8 cellular contexts compared by ENCODE assay signal in genomic region chr5:60945760-60946253, GRCh38. TPM values are rescaled to one million over a fixed set of nuclear protein-coding genes. Genes with fewer than 3 reads are reported as not detected.
DNase-seq lines count a peak whose midpoint lies in the region; ATAC-seq and TF ChIP-seq lines count a peak whose summit lies in the region.

No MANE protein-coding gene starts in this region.

- H3K27me3 Mint-ChIP-seq in CD4-positive, alpha-beta T cell, result no peaks in the 10 kb centered on the region

- H3K4me3 ChIP-seq in PC-9 (peak overlapping the region; percentile 98), dorsolateral prefrontal cortex (peak overlapping the region; percentile 66 to 96 (median 84)), lower lobe of right lung (peak overlapping the region; percentile 69), thyroid gland (replicated peaks in 1 of 3) (peak overlapping the region; percentile 1 to 54 (median 43))

- no peaks in the 10 kb centered on the region for H3K36me3 ChIP-seq in PC-9 (ENCODE audit: low read depth)
- H3K36me3 ChIP-seq in lower lobe of right lung, result no peaks in the 10 kb centered on the region
- no peaks in the 10 kb centered on the region for H3K36me3 ChIP-seq in thyroid gland

- no peaks in the 10 kb centered on the region for H3K9me3 ChIP-seq in CD4-positive, alpha-beta T cell (ENCODE audit: control insufficient read depth, low read length)
- H3K9me3 ChIP-seq in PC-9 (ENCODE audit: insufficient read depth, low read depth) (no peaks in the 10 kb centered on the region), lower lobe of right lung (no peaks in the 10 kb centered on the region), thyroid gland (no peaks in the 10 kb centered on the region)

- CTCF ChIA-PET in CD4-positive, alpha-beta T cell (lab: Charles Lee), result interaction anchor here (1.0 to 1.5 kb wide), 2 partner anchors 13 to 462 kb away, joined by 3 to 6 read pairs; no protein-coding TSS in a partner anchor
- CTCF ChIA-PET in PC-9 (lab: Charles Lee), result interaction anchor here (0.8 kb wide), 1 partner anchor 734 kb away, joined by 3 read pairs; no protein-coding TSS in a partner anchor

- TSS peak; percentile 45 for BruUV-seq in PC-9 (replicated peaks; lab: Mats Ljungman, UMichigan)

- H3K9me2 ChIP-seq in PC-9 (ENCODE audit: insufficient read depth), result no peaks in the 10 kb centered on the region

- peaks cover 4% of the 10 kb centered on the region for H3K36me3 Mint-ChIP-seq in CD4-positive, alpha-beta T cell (ENCODE audit: low read depth)

- peak in 2 of 10 experiments; percentile 4 to 9 for DNase-seq in CD4-positive, alpha-beta T cell
- DNase-seq in PC-9, result peak in 1 of 2 experiments; percentile 35
- DNase-seq in dorsolateral prefrontal cortex, result peak in 5 of 10 donors; percentile 11 to 51 (median 35)
- DNase-seq in lower lobe of right lung, result no peak
- DNase-seq in thyroid gland, result peak in 1 of 2 donors; percentile 37
- no peak for DNase-seq in activated naive CD4-positive, alpha-beta T cell (lab: John Stamatoyannopoulos, UW)

- H3K27ac Mint-ChIP-seq in CD4-positive, alpha-beta T cell, result no peak overlapping the region

- peak overlapping the region; percentile 97 for H3K4me2 ChIP-seq in PC-9

- TF ChIP-seq CTCF in CD4-positive, alpha-beta T cell (IDR thresholded peaks at IDR 0.05), result no peak
- TF ChIP-seq CTCF in PC-9 (conservative IDR thresholded peaks at IDR 0.05) (no peak), dorsolateral prefrontal cortex (IDR thresholded peaks at IDR 0.05 in 54 of 56, conservative IDR thresholded peaks at IDR 0.05 in 2 of 56; ENCODE audit: low read depth in 1 of 56, partially characterized antibody in 56 of 56) (no peak), lower lobe of right lung (IDR thresholded peaks at IDR 0.05) (no peak), thyroid gland (IDR thresholded peaks at IDR 0.05) (no peak)

- POLR2A ChIA-PET in CD4-positive, alpha-beta T cell (lab: Charles Lee), result interaction anchor here (0.7 to 1.8 kb wide), 4 partner anchors 12 to 386 kb away, joined by 3 to 6 read pairs (median 5); no protein-coding TSS in a partner anchor
- POLR2A ChIA-PET in PC-9 (lab: Charles Lee; ENCODE audit: unreplicated experiment), result interaction anchor here (0.6 kb wide), 1 partner anchor 116 kb away, joined by 3 read pairs; no protein-coding TSS in a partner anchor

- peaks cover 25% of the 10 kb centered on the region for H3K4me1 Mint-ChIP-seq in CD4-positive, alpha-beta T cell (ENCODE audit: low read depth)

- no peaks in the 10 kb centered on the region for H3K27me3 ChIP-seq in CD4-positive, alpha-beta T cell (ENCODE audit: control insufficient read depth, insufficient read depth, low read length)
- H3K27me3 ChIP-seq in PC-9 (ENCODE audit: insufficient read depth, low read depth), result no peaks in the 10 kb centered on the region
- H3K27me3 ChIP-seq in dorsolateral prefrontal cortex, result no peaks in the 10 kb centered on the region
- no peaks in the 10 kb centered on the region for H3K27me3 ChIP-seq in lower lobe of right lung (ENCODE audit: low read depth)
- H3K27me3 ChIP-seq in thyroid gland, result no peaks in the 10 kb centered on the region

- H3K4me1 ChIP-seq in PC-9 (replicated peaks; ENCODE audit: insufficient read depth), result peaks cover 26% of the 10 kb centered on the region
- peaks cover 26% of the 10 kb centered on the region for H3K4me1 ChIP-seq in lower lobe of right lung
- H3K4me1 ChIP-seq in thyroid gland, result peaks cover 7 to 16% of the 10 kb centered on the region in 2 donors

- H3K4me3 Mint-ChIP-seq in CD4-positive, alpha-beta T cell, result no peak overlapping the region

- no peak for TF ChIP-seq POLR2A in thyroid gland (IDR thresholded peaks at IDR 0.05)

- peaks cover 13% of the 10 kb centered on the region; the same call in 1 of the 2 replicates for H3F3A ChIP-seq in PC-9 (ENCODE audit: insufficient read depth, low read depth)

- WGBS in thyroid gland, 2 donors, result 6 to 7% methylated on average over 18 to 23 of the region's 23 CpGs

- peak; percentile 4 for ATAC-seq in CD4-positive, alpha-beta T cell (ENCODE audit: poor library complexity)
- peak; percentile 26 for ATAC-seq in GM18909 (IDR thresholded peaks at IDR 0.05; ENCODE audit: poor library complexity, unreplicated experiment)
- ATAC-seq in HG03103 (IDR thresholded peaks at IDR 0.05; ENCODE audit: low read depth, unreplicated experiment), result peak; percentile 24
- peak; percentile 52 to 60 for ATAC-seq in lower lobe of right lung

- no peaks in the 10 kb centered on the region for H3K9me3 Mint-ChIP-seq in CD4-positive, alpha-beta T cell

- H4K20me1 ChIP-seq in PC-9 (ENCODE audit: insufficient read depth), result peaks cover 14% of the 10 kb centered on the region; the same call in 1 of the 2 replicates

- intact Hi-C loops in CD4-positive, alpha-beta T cell (cut with DNase I, micrococcal nuclease), result loop anchor here in 1 of 2 experiments (5.0 to 10.0 kb wide), 4 partner anchors 216 to 1469 kb away; partner anchors contain the start of genes DEPDC1B, IPO11, SMIM15 and ZSWIM6
- intact Hi-C loops in PC-9 (cut with micrococcal nuclease; ENCODE audit: unreplicated experiment) (loop anchor here (5.0 kb wide), 2 partner anchors 111 to 269 kb away; no protein-coding TSS in a partner anchor), dorsolateral prefrontal cortex (cut with DNase I) (loop anchor here in 1 of 2 donors (5.0 to 10.0 kb wide), 2 partner anchors 261 to 1001 kb away; no protein-coding TSS in a partner anchor), lower lobe of right lung (cut with DNase I) (no loop called here), thyroid gland (cut with DNase I) (no loop called here)

- peak overlapping the region; percentile 47 for H3K27ac ChIP-seq in CD4-positive, alpha-beta T cell (ENCODE audit: low read depth, low read length)
- H3K27ac ChIP-seq in PC-9 (peak overlapping the region; percentile 70), dorsolateral prefrontal cortex (peak overlapping the region in 45 of 59 donors; percentile 4 to 86 (median 62)), lower lobe of right lung (peak overlapping the region; percentile 78), thyroid gland (peak overlapping the region; percentile 56 to 69 (median 63))

- H2AFZ ChIP-seq in PC-9, result peak overlapping the region; percentile 98

- H3K79me2 ChIP-seq in PC-9 (ENCODE audit: low read depth), result peaks cover 92% of the 10 kb centered on the region

RNA-seq across cellular contexts. Expression of gene NDUFAF2, which starts 0.8 kb away (rescaled TPM):
- 1 to 10 TPM; 8.1 to 8.8 TPM for total RNA-seq in CD4-positive, alpha-beta T cell
- 20.7 and 42.7 TPM in 2 replicates for total RNA-seq in PC-9 (2021)
- total RNA-seq in dorsolateral prefrontal cortex, result 10 to 100 TPM; 16.3 to 46.2 (median 29.1) TPM
- 20.0 TPM for total RNA-seq in lower lobe of right lung
- 10 to 100 TPM; 16.0 to 24.1 (median 20.2) TPM for total RNA-seq in thyroid gland

RNA-seq across cellular contexts. Expression of gene ERCC8, which starts 0.9 kb away (rescaled TPM):
- total RNA-seq in CD4-positive, alpha-beta T cell, result 1 to 10 TPM; 2.6 to 3.7 TPM
- total RNA-seq in PC-9 (2021), result 8.7 and 13.0 TPM in 2 replicates
- total RNA-seq in dorsolateral prefrontal cortex, result 10 to 100 TPM in 96 of 120 experiments, 1 to 10 TPM in 24; 6.6 to 17.2 (median 11.7) TPM
- 10.3 TPM for total RNA-seq in lower lobe of right lung
- 10 to 100 TPM; 13.8 to 25.8 (median 19.9) TPM for total RNA-seq in thyroid gland

Comparison
In these comparisons a context has a peak if more than half of its experiments do, and no peak if none do; other contexts are left out.
1. ATAC-seq: peak in every context shown above with its lines; median percentile 56 in lower lobe of right lung; 26 in GM18909; 24 in HG03103; 4 in CD4-positive, alpha-beta T cell.
2. H3K4me3 ChIP-seq: peak in every context shown above with its lines; median percentile 98 in PC-9; 84 in dorsolateral prefrontal cortex; 69 in lower lobe of right lung; 43 in thyroid gland.